ENCODE assay signal across 19 cellular contexts in genomic region chr2:227598835-227599503, GRCh38. TPM values are rescaled to one million over a fixed set of nuclear protein-coding genes. Genes with fewer than 3 reads are reported as not detected.
"Had no signal": no experiment of that assay in that cellular context is flagged by ENCODE, and none has a peak within 500 bp of the region (broad histone marks: within the 10 kb centered on the region; RNA-seq: fewer than 3 reads in every experiment).

TSS of gene SCYGR2 (plus strand) at chr2:227598893. CDS start at chr2:227598893, 0 bp downstream.

RNA-seq across cellular contexts. Expression of gene SCYGR2, which starts in this region (rescaled TPM):
- total RNA-seq: cerebellum, dorsolateral prefrontal cortex, esophagus squamous epithelium, heart right ventricle, kidney epithelial cell, left cardiac atrium, left lung, lung microvascular endothelial cell, mesenteric fat pad, natural killer cell, neural crest cell, osteocyte, psoas muscle, renal cortical epithelial cell, thoracic aorta, tibial nerve, upper lobe of right lung, uterus had no signal
- polyA plus RNA-seq: heart right ventricle, psoas muscle, small intestine had no signal
